8 cellular contexts compared by ENCODE assay signal in genomic region chr16:30095166-30096078, GRCh38. TPM values are rescaled to one million over a fixed set of nuclear protein-coding genes. Genes with fewer than 3 reads are reported as not detected.
DNase-seq lines count a peak whose midpoint lies in the region; ATAC-seq and TF ChIP-seq lines count a peak whose summit lies in the region.

No MANE protein-coding gene starts in this region.

- DNase-seq in COLO668 (lab: John Stamatoyannopoulos, UW; ENCODE audit: unreplicated experiment) = peak; percentile 11
- DNase-seq in RWPE1 (ENCODE audit: low spot score) = no peak
- no peak for DNase-seq in GM10248 (ENCODE audit: extremely low spot score)
- DNase-seq in GF-D8 (lab: John Stamatoyannopoulos, UW) = no peak
- DNase-seq in NCI-H1436 treated with DMSO at 0.1 percent for 48 hours (lab: John Stamatoyannopoulos, UW) = no peak

- peak overlapping the region; percentile 64 for H2AFZ ChIP-seq in parathyroid adenoma

- H3K36me3 ChIP-seq in esophagus (ENCODE audit: control insufficient read depth in 2 of 2, insufficient read depth in 2 of 2, low read length in 1 of 2) (peaks cover 0 to 10% of the 10 kb centered on the region in 2 donors), parathyroid adenoma (ENCODE audit: control insufficient read depth, insufficient read depth, low read length) (no peaks in the 10 kb centered on the region)

- H3K79me2 ChIP-seq in parathyroid adenoma = peaks cover 4% of the 10 kb centered on the region

- WGBS in esophagus, 2 donors = 8 to 9% methylated on average over 38 to 47 of the region's 47 CpGs

- H3K9ac ChIP-seq in parathyroid adenoma = peak overlapping the region; percentile 49

- H3K4me1 ChIP-seq in esophagus (ENCODE audit: control insufficient read depth in 2 of 2, insufficient read depth in 2 of 2, low read length in 1 of 2) (peaks cover 5 to 18% of the 10 kb centered on the region in 2 donors), parathyroid adenoma (peaks cover 17% of the 10 kb centered on the region)

- H3K27ac ChIP-seq in RWPE1 (peak overlapping the region; percentile 83), esophagus (ENCODE audit: low read depth in 2 of 2, low read length in 1 of 2) (peak overlapping the region; percentile 92 to 97), parathyroid adenoma (peak overlapping the region; percentile 57)

- ATAC-seq in GM21619 (IDR thresholded peaks at IDR 0.05; ENCODE audit: unreplicated experiment) = no peak

- CTCF ChIA-PET in RWPE1 (lab: Yijun Ruan, JAX) (interaction anchor here (0.7 kb wide), 1 partner anchor 79 kb away, joined by 3 read pairs; no protein-coding TSS in a partner anchor), GM10248 (lab: Yijun Ruan, JAX) (interaction anchor here (3.4 kb wide), 1 partner anchor 17 kb away, joined by 29 read pairs; the partner anchor contains the start of gene GDPD3)

- TF ChIP-seq CTCF in RWPE1 (conservative IDR thresholded peaks at IDR 0.05; ENCODE audit: low read depth) (no peak), parathyroid adenoma (IDR thresholded peaks at IDR 0.05) (no peak), GM10248 (IDR thresholded peaks at IDR 0.05; ENCODE audit: control extremely low read depth, extremely low read depth, low read depth, missing control alignments) (no peak)

- H3K4me2 ChIP-seq in parathyroid adenoma (ENCODE audit: low read length) = peak overlapping the region; percentile 98

- H3K9me3 ChIP-seq in esophagus (ENCODE audit: control insufficient read depth in 2 of 2, insufficient read depth in 1 of 2, low read depth in 1 of 2, low read length in 1 of 2) = peaks cover 0 to 12% of the 10 kb centered on the region in 2 donors
- no peaks in the 10 kb centered on the region for H3K9me3 ChIP-seq in parathyroid adenoma (ENCODE audit: control insufficient read depth, low read length)

- H3K4me3 ChIP-seq in esophagus (ENCODE audit: low read depth in 1 of 2, low read length in 2 of 2) = peak overlapping the region; percentile 81 to 85
- peak overlapping the region; percentile 81 for H3K4me3 ChIP-seq in parathyroid adenoma (ENCODE audit: low read depth, low read length)

- H3K27me3 ChIP-seq in esophagus (ENCODE audit: control insufficient read depth in 1 of 2, insufficient read depth in 2 of 2, low read length in 2 of 2) (no peaks in the 10 kb centered on the region), parathyroid adenoma (ENCODE audit: control insufficient read depth, insufficient read depth, low read length) (no peaks in the 10 kb centered on the region)

- POLR2A ChIA-PET in RWPE1 (lab: Yijun Ruan, JAX; ENCODE audit: low non-redundant PET) = no interaction called here
- POLR2A ChIA-PET in GM10248 (lab: Yijun Ruan, JAX) = no interaction called here

RNA-seq across cellular contexts. Expression of gene YPEL3, which starts 0.6 kb away (rescaled TPM):
- polyA plus RNA-seq in esophagus = 100 to 1,000 TPM in 1 of 2 donors, 10 to 100 TPM in 1; 73.6 to 183 TPM

RNA-seq across cellular contexts. Expression of gene TBX6, which starts 3.7 kb away (rescaled TPM):
- polyA plus RNA-seq in esophagus = 10 to 100 TPM in 1 of 2 donors, 1 to 10 TPM in 1; 6.2 to 15.8 TPM

RNA-seq across cellular contexts. Expression of gene GDPD3, which starts 17.9 kb away (rescaled TPM):
- polyA plus RNA-seq in esophagus = 10 to 100 TPM; 49.2 to 82.8 TPM

RNA-seq across cellular contexts. Expression of gene PPP4C, which starts 19.6 kb away (rescaled TPM):
- polyA plus RNA-seq in esophagus = 100 to 1,000 TPM; 113 TPM

RNA-seq across cellular contexts. Expression of gene MAPK3, which starts 27.6 kb away (rescaled TPM):
- polyA plus RNA-seq in esophagus = 100 to 1,000 TPM; 120 to 126 TPM
